Comparison of ENCODE assay signal across 7 cellular contexts in genomic region chr7:149714081-149714909, GRCh38. TPM values are rescaled to one million over a fixed set of nuclear protein-coding genes. Genes with fewer than 3 reads are reported as not detected.
DNase-seq lines count a peak whose midpoint lies in the region; ATAC-seq and TF ChIP-seq lines count a peak whose summit lies in the region.

No MANE protein-coding gene starts in this region.

- TF ChIP-seq POLR2A in breast epithelium (IDR thresholded peaks at IDR 0.05): no peak

- H3K27me3 ChIP-seq in WERI-Rb-1 (ENCODE audit: insufficient read depth, low read depth, severe bottlenecking) (no peaks in the 10 kb centered on the region), breast epithelium (no peaks in the 10 kb centered on the region), skeletal muscle tissue (ENCODE audit: control insufficient read depth in 3 of 3, insufficient read depth in 3 of 3, low read length in 3 of 3) (no peaks in the 10 kb centered on the region)

- H3K27ac ChIP-seq in WERI-Rb-1: peak overlapping the region; percentile 52
- H3K27ac ChIP-seq in breast epithelium: peak overlapping the region; percentile 73 to 90
- no peak overlapping the region for H3K27ac ChIP-seq in skeletal muscle tissue (ENCODE audit: low read depth, low read length)

- DNase-seq in NCI-H2107 treated with DMSO at 0.1 percent for 48 hours (lab: John Stamatoyannopoulos, UW; ENCODE audit: unreplicated experiment): peak; percentile 39
- DNase-seq in WERI-Rb-1: peak; percentile 93
- peak; percentile 77 to 81 for DNase-seq in breast epithelium (ENCODE audit: low spot score in 2 of 2)
- DNase-seq in iPS-NIHi11 (ENCODE audit: low spot score): peak; percentile 98

- intact Hi-C loops in breast epithelium (cut with DNase I; ENCODE audit: low total_unique reads): no loop called here

- TF ChIP-seq CTCF in WERI-Rb-1 (IDR thresholded peaks at IDR 0.05; ENCODE audit: low read depth, low read length) (no peak), breast epithelium (IDR thresholded peaks at IDR 0.05) (no peak)

- peak; percentile 72 for ATAC-seq in GM18517 (IDR thresholded peaks at IDR 0.05; ENCODE audit: unreplicated experiment)
- ATAC-seq in HG03025 (IDR thresholded peaks at IDR 0.05; ENCODE audit: low FRiP score, unreplicated experiment): peak; percentile 82

- H3K4me3 ChIP-seq in WERI-Rb-1 (ENCODE audit: low read depth, low read length) (peak overlapping the region; percentile 39), breast epithelium (peak overlapping the region; percentile 47 to 89 (median 68)), skeletal muscle tissue (ENCODE audit: low read length in 3 of 3) (peak overlapping the region; percentile 66 to 80 (median 73))

- H3K36me3 ChIP-seq in WERI-Rb-1 (peaks cover 7% of the 10 kb centered on the region), breast epithelium (no peaks in the 10 kb centered on the region), skeletal muscle tissue (ENCODE audit: control insufficient read depth in 3 of 3, insufficient read depth in 3 of 3, low read length in 3 of 3) (no peaks in the 10 kb centered on the region)

- H3K9me3 ChIP-seq in WERI-Rb-1 (ENCODE audit: severe bottlenecking) (peaks cover 30% of the 10 kb centered on the region), breast epithelium (peaks cover 16 to 21% of the 10 kb centered on the region in 2 donors), skeletal muscle tissue (ENCODE audit: control insufficient read depth in 3 of 3, low read length in 3 of 3) (peaks cover 0 to 4% (median 3%) of the 10 kb centered on the region in 3 donors)

- peak overlapping the region; percentile 47 to 82 (median 55) for H3K9ac ChIP-seq in skeletal muscle tissue (ENCODE audit: low read depth in 1 of 3, low read length in 3 of 3)

- H3K4me1 ChIP-seq in breast epithelium (peaks cover 0 to 6% of the 10 kb centered on the region in 2 donors), skeletal muscle tissue (ENCODE audit: control insufficient read depth in 3 of 3, insufficient read depth in 3 of 3, low read length in 3 of 3) (peaks cover 27 to 40% (median 40%) of the 10 kb centered on the region in 3 donors)

RNA-seq across cellular contexts. Expression of gene ZNF467, which starts 59.1 kb away (rescaled TPM):
- total RNA-seq in breast epithelium: 1 to 10 TPM; 5.0 to 6.3 (median 5.9) TPM
- 2.1 TPM for total RNA-seq in skeletal muscle tissue

Comparison
In these comparisons a context has a peak if more than half of its experiments do, and no peak if none do; other contexts are left out.
1. DNase-seq: peak in every context shown above with its lines; median percentile 98 in iPS-NIHi11; 93 in WERI-Rb-1; 79 in breast epithelium; 39 in NCI-H2107 treated with DMSO at 0.1 percent for 48 hours.